In genomic region chr9:132788378-132788777, GRCh38 we compare ENCODE assay signal across 32 cellular contexts.
"Had no signal": no experiment of that assay in that cellular context is flagged by ENCODE, and none has a peak within 500 bp of the region (broad histone marks: within the 10 kb centered on the region; RNA-seq: fewer than 3 reads in every experiment).

No MANE protein-coding gene starts in this region.

- DNase-seq: activated CD4-positive, alpha-beta memory T cell treated with anti-CD3 and anti-CD28 coated beads for 36 hours; activated CD4-positive, alpha-beta T cell treated with anti-CD3 and anti-CD28 coated beads for 36 hours; activated CD4-positive, alpha-beta T cell treated with anti-CD3 and anti-CD28 coated beads, Interleukin-2, amount 10 ng/mL, durations not matched to agents 24 days and 14 days; activated CD4-positive, CD25-positive, alpha-beta regulatory T cell; activated CD4-positive, CD25-positive, alpha-beta regulatory T cell treated with anti-CD3 and anti-CD28 coated beads, Interleukin-2, amount 50 U/mL, for 72 hours; activated CD8-positive, alpha-beta memory T cell treated with anti-CD3 and anti-CD28 coated beads, Interleukin-2, amount 10 ng/mL, durations not matched to agents 7 days and 5 days; activated CD8-positive, alpha-beta memory T cell treated with anti-CD3 and anti-CD28 coated beads, Interleukin-2, amount 50 U/mL, for 4 hours; activated CD8-positive, alpha-beta T cell treated with anti-CD3 and anti-CD28 coated beads, Interleukin-2, amount 10 ng/mL, durations not matched to agents 7 days and 5 days; activated effector memory CD4-positive, alpha-beta T cell treated with anti-CD3 and anti-CD28 coated beads, Interleukin-2, amount 50 U/mL, for 16 hours; activated naive CD4-positive, alpha-beta T cell treated with anti-CD3 and anti-CD28 coated beads for 36 hours; activated naive CD8-positive, alpha-beta T cell treated with anti-CD3 and anti-CD28 coated beads for 36 hours; activated naive CD8-positive, alpha-beta T cell treated with anti-CD3 and anti-CD28 coated beads, Interleukin-2, amount 50 U/mL, for 24 hours; activated T-cell treated with anti-CD3 and anti-CD28 coated beads, Interleukin-2, amount 50 U/mL, for 1 hour; activated T-cell treated with anti-CD3 and anti-CD28 coated beads, Interleukin-2, amount 50 U/mL, for 48 hours; amygdala; body of pancreas; caudate nucleus; cortex of kidney; dermis blood vessel endothelial cell; effector CD4-positive, alpha-beta T cell; effector memory CD8-positive, alpha-beta T cell; erythroblast; foreskin keratinocyte; gastrocnemius medialis; glutamatergic neuron; heart left ventricle; T-helper 17 cell had no signal

- H3K36me3 ChIP-seq: adrenal gland, esophagus muscularis mucosa, gastrocnemius medialis, heart left ventricle had no signal

- H3K27ac Mint-ChIP-seq: activated CD4-positive, alpha-beta memory T cell treated with anti-CD3 and anti-CD28 coated beads for 36 hours; activated CD4-positive, alpha-beta T cell treated with anti-CD3 and anti-CD28 coated beads for 36 hours; activated CD4-positive, alpha-beta T cell treated with anti-CD3 and anti-CD28 coated beads, Interleukin-2, amount 10 ng/mL, durations not matched to agents 24 days and 14 days; activated CD8-positive, alpha-beta memory T cell treated with anti-CD3 and anti-CD28 coated beads, Interleukin-2, amount 10 ng/mL, durations not matched to agents 7 days and 5 days; activated CD8-positive, alpha-beta T cell treated with anti-CD3 and anti-CD28 coated beads, Interleukin-2, amount 10 ng/mL, durations not matched to agents 7 days and 5 days; activated naive CD4-positive, alpha-beta T cell treated with anti-CD3 and anti-CD28 coated beads for 36 hours; activated naive CD4-positive, alpha-beta T cell treated with anti-CD3 and anti-CD28 coated beads, Interleukin-2, amount 50 U/mL, for 24 hours; activated naive CD8-positive, alpha-beta T cell treated with anti-CD3 and anti-CD28 coated beads for 36 hours; activated T-helper 2 cell treated with anti-CD3 and anti-CD28 coated beads, Interferon-gamma antibody, Interleukin-2, Interleukin-4, amounts not matched to agents 10 μg/mL and 5 μg/mL and 100 μg/mL, durations not matched to agents 14 hours and 24 hours and 36 hours; effector memory CD8-positive, alpha-beta T cell; T-helper 17 cell had no signal

- H3K27me3 ChIP-seq: adrenal gland, body of pancreas, heart left ventricle had no signal

- H3K36me3 Mint-ChIP-seq: activated CD4-positive, alpha-beta memory T cell treated with anti-CD3 and anti-CD28 coated beads for 36 hours; activated CD8-positive, alpha-beta memory T cell treated with anti-CD3 and anti-CD28 coated beads, Interleukin-2, amount 10 ng/mL, durations not matched to agents 7 days and 5 days; activated naive CD4-positive, alpha-beta T cell treated with anti-CD3 and anti-CD28 coated beads, Interleukin-2, amount 50 U/mL, for 24 hours; activated naive CD8-positive, alpha-beta T cell treated with anti-CD3 and anti-CD28 coated beads for 36 hours had no signal

- H3K4me1 ChIP-seq: adrenal gland, body of pancreas, esophagus muscularis mucosa, foreskin keratinocyte, gastrocnemius medialis had no signal

- H3K9me3 Mint-ChIP-seq: effector memory CD8-positive, alpha-beta T cell had no signal

- H3K9me3 ChIP-seq: adrenal gland, body of pancreas had no signal

- H3K4me3 Mint-ChIP-seq: activated CD4-positive, alpha-beta memory T cell treated with anti-CD3 and anti-CD28 coated beads for 36 hours; activated CD4-positive, alpha-beta T cell treated with anti-CD3 and anti-CD28 coated beads for 36 hours; activated CD4-positive, alpha-beta T cell treated with anti-CD3 and anti-CD28 coated beads, Interleukin-2, amount 10 ng/mL, durations not matched to agents 24 days and 14 days; activated CD8-positive, alpha-beta memory T cell treated with anti-CD3 and anti-CD28 coated beads, Interleukin-2, amount 10 ng/mL, durations not matched to agents 7 days and 5 days; activated CD8-positive, alpha-beta T cell treated with anti-CD3 and anti-CD28 coated beads, Interleukin-2, amount 10 ng/mL, durations not matched to agents 7 days and 5 days; activated naive CD4-positive, alpha-beta T cell treated with anti-CD3 and anti-CD28 coated beads for 36 hours; activated naive CD4-positive, alpha-beta T cell treated with anti-CD3 and anti-CD28 coated beads, Interleukin-2, amount 50 U/mL, for 24 hours; activated naive CD8-positive, alpha-beta T cell treated with anti-CD3 and anti-CD28 coated beads for 36 hours; activated naive CD8-positive, alpha-beta T cell treated with anti-CD3 and anti-CD28 coated beads, Interleukin-2, amount 50 U/mL, for 24 hours; activated T-helper 1 cell treated with anti-CD3 and anti-CD28 coated beads, Interleukin-12 subunit alpha, Interleukin-12 subunit beta, Interleukin-2, Interleukin-4 antibody, amounts not matched to agents 30 ng/mL and 10 ng/mL and 1 ng/mL, durations not matched to agents 14 hours and 24 hours and 36 hours; effector memory CD8-positive, alpha-beta T cell; T-helper 17 cell had no signal

- H3K4me3 ChIP-seq: adrenal gland, body of pancreas, esophagus muscularis mucosa, gastrocnemius medialis, heart left ventricle had no signal

- ATAC-seq: activated CD4-positive, alpha-beta T cell treated with anti-CD3 and anti-CD28 coated beads for 36 hours; activated CD8-positive, alpha-beta memory T cell treated with anti-CD3 and anti-CD28 coated beads, Interleukin-2, amount 10 ng/mL, durations not matched to agents 7 days and 5 days; activated CD8-positive, alpha-beta T cell treated with anti-CD3 and anti-CD28 coated beads, Interleukin-2, amount 10 ng/mL, durations not matched to agents 7 days and 5 days; activated naive CD8-positive, alpha-beta T cell treated with anti-CD3 and anti-CD28 coated beads, Interleukin-2, amount 50 U/mL, for 24 hours; body of pancreas; effector memory CD8-positive, alpha-beta T cell; foreskin keratinocyte; gastrocnemius medialis; heart left ventricle; T-helper 17 cell had no signal

- H3K4me1 Mint-ChIP-seq: activated naive CD4-positive, alpha-beta T cell treated with anti-CD3 and anti-CD28 coated beads, Interleukin-2, amount 50 U/mL, for 24 hours; T-helper 17 cell had no signal

- H3K27ac ChIP-seq: adrenal gland, body of pancreas, esophagus muscularis mucosa, foreskin keratinocyte, gastrocnemius medialis, heart left ventricle had no signal
